In genomic region chr2:183113630-183114029, GRCh38 we compare ENCODE assay signal across 33 cellular contexts.
"Had no signal": no experiment of that assay in that cellular context is flagged by ENCODE, and none has a peak within 500 bp of the region (broad histone marks: within the 10 kb centered on the region; RNA-seq: fewer than 3 reads in every experiment).

No MANE protein-coding gene starts in this region.

- H3K27ac ChIP-seq: adrenal gland, body of pancreas, esophagus muscularis mucosa, gastroesophageal sphincter, heart right ventricle, VCaP had no signal

- H3K4me1 ChIP-seq: adrenal gland, body of pancreas, esophagus muscularis mucosa, gastroesophageal sphincter, heart right ventricle had no signal

- H3K9me3 Mint-ChIP-seq: activated CD4-positive, alpha-beta memory T cell treated with anti-CD3 and anti-CD28 coated beads, Interleukin-2, amount 10 ng/mL, durations not matched to agents 7 days and 5 days; activated CD4-positive, alpha-beta T cell treated with anti-CD3 and anti-CD28 coated beads, Interleukin-2, amount 10 ng/mL, durations not matched to agents 7 days and 5 days; activated naive CD8-positive, alpha-beta T cell treated with anti-CD3 and anti-CD28 coated beads, Interleukin-2, amount 50 U/mL, for 24 hours; activated T-cell treated with anti-CD3 and anti-CD28 coated beads, Interleukin-2, amount 50 U/mL, for 24 hours; activated T-cell treated with anti-CD3 and anti-CD28 coated beads, Interleukin-2, amount 50 U/mL, for 72 hours; effector memory CD8-positive, alpha-beta T cell; WTC11 had no signal

- H3K36me3 Mint-ChIP-seq: activated naive CD8-positive, alpha-beta T cell; WTC11 had no signal

- DNase-seq: activated CD4-positive, alpha-beta memory T cell treated with anti-CD3 and anti-CD28 coated beads, Interleukin-2, amount 10 ng/mL, durations not matched to agents 7 days and 5 days; activated CD4-positive, alpha-beta T cell treated with anti-CD3 and anti-CD28 coated beads for 1 hour; activated CD4-positive, alpha-beta T cell treated with anti-CD3 and anti-CD28 coated beads for 4 hours; activated CD4-positive, alpha-beta T cell treated with anti-CD3 and anti-CD28 coated beads, Interleukin-2, amount 10 ng/mL, durations not matched to agents 7 days and 5 days; activated CD4-positive, alpha-beta T cell treated with anti-CD3 and anti-CD28 coated beads, Interleukin-2, amount 50 U/mL, for 4 hours; activated CD8-positive, alpha-beta memory T cell treated with anti-CD3 and anti-CD28 coated beads, Interleukin-2, amount 50 U/mL, for 48 hours; activated effector memory CD4-positive, alpha-beta T cell treated with Interleukin-2 at 50 U/mL for 16 hours; activated gamma-delta T cell treated with Interleukin-2 at 50 U/mL for 16 hours; activated naive CD4-positive, alpha-beta T cell treated with anti-CD3 and anti-CD28 coated beads, Interleukin-2, amount 50 U/mL, for 16 hours; activated naive CD4-positive, alpha-beta T cell treated with Interleukin-2 at 50 U/mL for 16 hours; activated naive CD8-positive, alpha-beta T cell treated with anti-CD3 and anti-CD28 coated beads, Interleukin-2, amount 50 U/mL, for 24 hours; activated T-cell treated with anti-CD3 and anti-CD28 coated beads for 4 hours; activated T-cell treated with anti-CD3 and anti-CD28 coated beads, Interleukin-2, amount 50 U/mL, for 24 hours; activated T-cell treated with anti-CD3 and anti-CD28 coated beads, Interleukin-2, amount 50 U/mL, for 72 hours; adrenal gland; amygdala; aorta; body of pancreas; cortex of kidney; dermis blood vessel endothelial cell; effector CD4-positive, alpha-beta T cell; effector memory CD8-positive, alpha-beta T cell; erythroblast; foreskin melanocyte; heart right ventricle; T-helper 2 cell had no signal

- H3K36me3 ChIP-seq: adrenal gland, esophagus muscularis mucosa, gastroesophageal sphincter, heart right ventricle had no signal

- H3K9me3 ChIP-seq: adrenal gland, body of pancreas, esophagus muscularis mucosa, gastroesophageal sphincter, heart right ventricle had no signal

- ATAC-seq: activated naive CD8-positive, alpha-beta T cell treated with anti-CD3 and anti-CD28 coated beads, Interleukin-2, amount 50 U/mL, for 24 hours; activated T-cell treated with anti-CD3 and anti-CD28 coated beads, Interleukin-2, amount 50 U/mL, for 72 hours; body of pancreas; effector memory CD8-positive, alpha-beta T cell; gastroesophageal sphincter; heart right ventricle; WTC11 had no signal

- H3K4me3 ChIP-seq: adrenal gland, body of pancreas, esophagus muscularis mucosa, gastroesophageal sphincter, heart right ventricle had no signal

- FAIRE-seq: colon, TTC549 had no signal

- H3K27me3 ChIP-seq: adrenal gland, body of pancreas, esophagus muscularis mucosa had no signal

- H3K4me1 Mint-ChIP-seq: activated CD4-positive, alpha-beta memory T cell treated with anti-CD3 and anti-CD28 coated beads, Interleukin-2, amount 10 ng/mL, durations not matched to agents 7 days and 5 days; activated CD4-positive, alpha-beta T cell treated with anti-CD3 and anti-CD28 coated beads, Interleukin-2, amount 10 ng/mL, durations not matched to agents 7 days and 5 days; activated naive CD8-positive, alpha-beta T cell treated with anti-CD3 and anti-CD28 coated beads, Interleukin-2, amount 50 U/mL, for 24 hours; WTC11 had no signal

- H3K27ac Mint-ChIP-seq: activated CD4-positive, alpha-beta memory T cell treated with anti-CD3 and anti-CD28 coated beads, Interleukin-2, amount 10 ng/mL, durations not matched to agents 7 days and 5 days; activated CD4-positive, alpha-beta T cell treated with anti-CD3 and anti-CD28 coated beads, Interleukin-2, amount 10 ng/mL, durations not matched to agents 7 days and 5 days; activated naive CD8-positive, alpha-beta T cell; activated naive CD8-positive, alpha-beta T cell treated with anti-CD3 and anti-CD28 coated beads, Interleukin-2, amount 50 U/mL, for 24 hours; activated T-cell treated with anti-CD3 and anti-CD28 coated beads, Interleukin-2, amount 50 U/mL, for 24 hours; activated T-cell treated with anti-CD3 and anti-CD28 coated beads, Interleukin-2, amount 50 U/mL, for 72 hours; effector memory CD8-positive, alpha-beta T cell; WTC11 had no signal

- H3K4me3 Mint-ChIP-seq: activated CD4-positive, alpha-beta memory T cell treated with anti-CD3 and anti-CD28 coated beads, Interleukin-2, amount 10 ng/mL, durations not matched to agents 7 days and 5 days; activated CD4-positive, alpha-beta T cell treated with anti-CD3 and anti-CD28 coated beads, Interleukin-2, amount 10 ng/mL, durations not matched to agents 7 days and 5 days; activated naive CD8-positive, alpha-beta T cell; activated naive CD8-positive, alpha-beta T cell treated with anti-CD3 and anti-CD28 coated beads, Interleukin-2, amount 50 U/mL, for 24 hours; activated T-cell treated with anti-CD3 and anti-CD28 coated beads, Interleukin-2, amount 50 U/mL, for 24 hours; activated T-cell treated with anti-CD3 and anti-CD28 coated beads, Interleukin-2, amount 50 U/mL, for 72 hours; effector memory CD8-positive, alpha-beta T cell; WTC11 had no signal
